In genomic region chr4:143183513-143184216, GRCh38 we compare ENCODE assay signal across 8 cellular contexts. TPM values are rescaled to one million over a fixed set of nuclear protein-coding genes. Genes with fewer than 3 reads are reported as not detected.
DNase-seq lines count a peak whose midpoint lies in the region; ATAC-seq, FAIRE-seq and TF ChIP-seq lines count a peak whose summit lies in the region.

No MANE protein-coding gene starts in this region.

- peaks cover 29% of the 10 kb centered on the region for H3K36me3 Mint-ChIP-seq in activated CD4-positive, alpha-beta T cell treated with anti-CD3 and anti-CD28 coated beads, Interleukin-2, amount 10 ng/mL, durations not matched to agents 24 days and 14 days (ENCODE audit: low read depth)
- peaks cover 8 to 41% of the 10 kb centered on the region in 2 donors for H3K36me3 Mint-ChIP-seq in stimulated activated naive B cell treated with anti-CD40 and anti-IgM and Interleukin-4, amounts not matched to agents 10 μg/mL and 1 μg/mL and 100 μg/mL, for 72 hours

- H3K27ac ChIP-seq in VCaP (peak overlapping the region; percentile 93), iPS DF 6.9 (ENCODE audit: low read length) (no peak overlapping the region)

- peaks cover 3% of the 10 kb centered on the region for H3K9me3 Mint-ChIP-seq in activated CD4-positive, alpha-beta T cell treated with anti-CD3 and anti-CD28 coated beads, Interleukin-2, amount 10 ng/mL, durations not matched to agents 24 days and 14 days
- H3K9me3 Mint-ChIP-seq in stimulated activated naive B cell treated with anti-CD40 and anti-IgM and Interleukin-4, amounts not matched to agents 10 μg/mL and 1 μg/mL and 100 μg/mL, for 72 hours: peaks cover 4 to 6% of the 10 kb centered on the region in 2 donors

- TF ChIP-seq CTCF in VCaP (conservative IDR thresholded peaks at IDR 0.05): no peak

- 100% methylated on average over 1 of the region's 9 CpGs for WGBS in iPS DF 6.9 (ENCODE audit: insufficient coverage, insufficient read length)

- ATAC-seq in stimulated activated naive B cell treated with anti-CD40 and anti-IgM and Interleukin-4, amounts not matched to agents 10 μg/mL and 1 μg/mL and 100 μg/mL, for 72 hours (replicated peaks): no peak

- H3K36me3 ChIP-seq in iPS DF 6.9 (ENCODE audit: control insufficient read depth, insufficient read depth, low read length): no peaks in the 10 kb centered on the region

- H3K4me3 Mint-ChIP-seq in activated CD4-positive, alpha-beta T cell treated with anti-CD3 and anti-CD28 coated beads, Interleukin-2, amount 10 ng/mL, durations not matched to agents 24 days and 14 days: peak overlapping the region; percentile 90
- H3K4me3 Mint-ChIP-seq in stimulated activated naive B cell treated with anti-CD40 and anti-IgM and Interleukin-4, amounts not matched to agents 10 μg/mL and 1 μg/mL and 100 μg/mL, for 72 hours: peak overlapping the region; percentile 83 to 94

- no peaks in the 10 kb centered on the region for H3K9me3 ChIP-seq in iPS DF 6.9 (ENCODE audit: control insufficient read depth, insufficient read depth, low read length)

- intact Hi-C loops in activated CD4-positive, alpha-beta T cell treated with anti-CD3 and anti-CD28 coated beads, Interleukin-2, amount 10 ng/mL, durations not matched to agents 24 days and 14 days (cut with micrococcal nuclease): loop anchor here (1.0 to 10.0 kb wide), 5 partner anchors 153 to 1959 kb away; partner anchors contain the start of genes GAB1, IL15, SMARCA5 and ZNF330

- H3K27me3 Mint-ChIP-seq in activated CD4-positive, alpha-beta T cell treated with anti-CD3 and anti-CD28 coated beads, Interleukin-2, amount 10 ng/mL, durations not matched to agents 24 days and 14 days: no peaks in the 10 kb centered on the region
- no peaks in the 10 kb centered on the region for H3K27me3 Mint-ChIP-seq in stimulated activated naive B cell treated with anti-CD40 and anti-IgM and Interleukin-4, amounts not matched to agents 10 μg/mL and 1 μg/mL and 100 μg/mL, for 72 hours

- H3K27ac Mint-ChIP-seq in activated CD4-positive, alpha-beta T cell treated with anti-CD3 and anti-CD28 coated beads, Interleukin-2, amount 10 ng/mL, durations not matched to agents 24 days and 14 days: peak overlapping the region; percentile 95
- peak overlapping the region; percentile 98 for H3K27ac Mint-ChIP-seq in stimulated activated naive B cell treated with anti-CD40 and anti-IgM and Interleukin-4, amounts not matched to agents 10 μg/mL and 1 μg/mL and 100 μg/mL, for 72 hours

- FAIRE-seq in frontal cortex (lab: Jason Lieb, UNC): no peak

- H3K4me1 Mint-ChIP-seq in activated CD4-positive, alpha-beta T cell treated with anti-CD3 and anti-CD28 coated beads, Interleukin-2, amount 10 ng/mL, durations not matched to agents 24 days and 14 days: peaks cover 32% of the 10 kb centered on the region
- H3K4me1 Mint-ChIP-seq in stimulated activated naive B cell treated with anti-CD40 and anti-IgM and Interleukin-4, amounts not matched to agents 10 μg/mL and 1 μg/mL and 100 μg/mL, for 72 hours: peaks cover 16 to 35% of the 10 kb centered on the region in 2 donors

- no peak for DNase-seq in activated CD4-positive, alpha-beta T cell treated with anti-CD3 and anti-CD28 coated beads, Interleukin-2, amount 10 ng/mL, durations not matched to agents 24 days and 14 days
- DNase-seq in activated CD4-positive, alpha-beta T cell treated with anti-CD3 and anti-CD28 coated beads, Interleukin-2, amount 50 U/mL, for 4 hours: no peak
- DNase-seq in iPS DF 6.9 (ENCODE audit: low read depth, low spot score) (no peak), NCI-H1436 (lab: John Stamatoyannopoulos, UW) (no peak), activated gamma-delta T cell (lab: John Stamatoyannopoulos, UW) (no peak), frontal cortex (ENCODE audit: low spot score in 2 of 2) (no peak)
- DNase-seq in stimulated activated naive B cell treated with anti-CD40 and anti-IgM and Interleukin-4, amounts not matched to agents 10 μg/mL and 1 μg/mL and 100 μg/mL, for 72 hours: no peak

- H3K27me3 ChIP-seq in iPS DF 6.9 (ENCODE audit: control insufficient read depth, insufficient read depth, low read length): no peaks in the 10 kb centered on the region

- H3K4me1 ChIP-seq in iPS DF 6.9 (ENCODE audit: control insufficient read depth, insufficient read depth, low read length): no peaks in the 10 kb centered on the region

- peak overlapping the region; percentile 64; the same call in 1 of the 2 replicates for H3K4me3 ChIP-seq in iPS DF 6.9 (ENCODE audit: low read length)

RNA-seq across cellular contexts. Expression of gene USP38, which starts 1.1 kb away (rescaled TPM):
- total RNA-seq in activated CD4-positive, alpha-beta T cell treated with anti-CD3 and anti-CD28 coated beads, Interleukin-2, amount 10 ng/mL, durations not matched to agents 24 days and 14 days: 28.5 and 28.7 TPM in 2 replicates
- 20.0 TPM for total RNA-seq in frontal cortex
